2 cellular contexts compared by ENCODE assay signal in genomic region chr1:12008355-12008754, GRCh38. TPM values are rescaled to one million over a fixed set of nuclear protein-coding genes. Genes with fewer than 3 reads are reported as not detected.
"Had no signal": no experiment of that assay in that cellular context is flagged by ENCODE, and none has a peak within 500 bp of the region (broad histone marks: within the 10 kb centered on the region; RNA-seq: fewer than 3 reads in every experiment).

No MANE protein-coding gene starts in this region.

RNA-seq across cellular contexts. Expression of gene TNFRSF8, which starts 54.7 kb away (rescaled TPM):
- total RNA-seq: HepG2, HT-29 had no signal
- polyA plus RNA-seq: HepG2 had no signal
